In the genomic region with DNA sequence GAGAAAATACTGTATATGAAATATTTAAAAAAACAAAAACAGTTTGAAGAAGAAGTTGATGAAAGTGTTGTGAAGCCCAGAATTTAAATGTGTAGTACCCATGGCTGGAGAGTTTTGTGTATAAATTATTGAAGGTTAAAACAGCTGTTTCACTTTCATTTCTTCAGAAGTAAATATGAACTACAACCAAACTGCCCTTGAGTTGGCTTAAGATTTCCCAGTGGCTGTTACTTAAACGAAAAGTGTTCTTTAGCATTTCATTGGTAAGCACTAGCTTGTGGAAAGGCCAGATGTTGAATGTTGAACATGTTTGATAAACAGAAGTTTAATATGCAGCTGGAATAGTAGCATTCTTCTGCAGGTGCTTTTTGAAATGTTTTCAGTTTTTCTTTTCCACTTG, we compare ENCODE assay signal across 11 cellular contexts.
A peak's percentile ranks its signal among the peaks of the same experiment; 100 is the strongest.
DNase-seq lines count a peak whose midpoint lies in the region; ATAC-seq and TF ChIP-seq lines count a peak whose summit lies in the region.
"Had no signal": no experiment of that assay in that cellular context is flagged by ENCODE, and none has a peak within 500 bp of the region (broad histone marks: within the 10 kb centered on the region; RNA-seq: fewer than 3 reads in every experiment).

No MANE protein-coding gene starts in this region.

- ATAC-seq in memory B cell (ENCODE audit: low read depth) (peak; percentile 75), GM21390 (IDR thresholded peaks at IDR 0.05; ENCODE audit: unreplicated experiment) (no peak)
- ATAC-seq: Panc1 had no signal

- no peak overlapping the region for H3K4me3 ChIP-seq in BLaER1 treated with 17β-estradiol and CSF1 and Interleukin-3, amounts not matched to agents 10 nM and 100 nM

- DNase-seq in GM20000 (ENCODE audit: low spot score) (peak; percentile 44), memory B cell (ENCODE audit: low spot score in 2 of 2) (no peak), epidermal melanocyte (ENCODE audit: insufficient read length, low spot score) (no peak), NCI-H1694 treated with DMSO at 0.1 percent for 48 hours (lab: John Stamatoyannopoulos, UW) (no peak), NCI-H1048 (lab: John Stamatoyannopoulos, UW) (no peak)
- DNase-seq in activated naive CD8-positive, alpha-beta T cell treated with anti-CD3 and anti-CD28 coated beads for 36 hours = no peak
- DNase-seq: COR-L47, dorsolateral prefrontal cortex had no signal

- H3K4me1 ChIP-seq in BLaER1 treated with 17β-estradiol and CSF1 and Interleukin-3, amounts not matched to agents 10 nM and 100 nM = peaks cover 9 to 21% (median 14%) of the 10 kb centered on the region in 10 experiments; a peak in 15 of 20 replicates

- H3K36me3 Mint-ChIP-seq in activated naive CD8-positive, alpha-beta T cell treated with anti-CD3 and anti-CD28 coated beads for 36 hours = peaks cover 5% of the 10 kb centered on the region
- H3K36me3 Mint-ChIP-seq in memory B cell = peaks cover 6% of the 10 kb centered on the region

- peaks cover 0 to 6% (median 0%) of the 10 kb centered on the region in 11 experiments; a peak in 3 of 22 replicates for H3K36me3 ChIP-seq in BLaER1 treated with 17β-estradiol and CSF1 and Interleukin-3, amounts not matched to agents 10 nM and 100 nM

- H3K27ac Mint-ChIP-seq in activated naive CD8-positive, alpha-beta T cell treated with anti-CD3 and anti-CD28 coated beads for 36 hours = peak overlapping the region; percentile 62
- peak overlapping the region; percentile 24 for H3K27ac Mint-ChIP-seq in memory B cell

- H3K27ac ChIP-seq in BLaER1 treated with 17β-estradiol and CSF1 and Interleukin-3, amounts not matched to agents 10 nM and 100 nM = no peak overlapping the region

- no peaks in the 10 kb centered on the region for H3K27me3 ChIP-seq in BLaER1 treated with 17β-estradiol and CSF1 and Interleukin-3, amounts not matched to agents 10 nM and 100 nM
- H3K27me3 ChIP-seq: dorsolateral prefrontal cortex had no signal

- no peaks in the 10 kb centered on the region for H3K27me3 Mint-ChIP-seq in activated naive CD8-positive, alpha-beta T cell treated with anti-CD3 and anti-CD28 coated beads for 36 hours
- no peaks in the 10 kb centered on the region for H3K27me3 Mint-ChIP-seq in memory B cell

- H3K9me3 ChIP-seq in BLaER1 treated with 17β-estradiol and CSF1 and Interleukin-3, amounts not matched to agents 10 nM and 100 nM (replicated peaks in 1 of 11) = peaks cover 0 to 15% (median 9%) of the 10 kb centered on the region in 11 experiments; a peak in 10 of 22 replicates

- H3K4me2 ChIP-seq in BLaER1 treated with 17β-estradiol and CSF1 and Interleukin-3, amounts not matched to agents 10 nM and 100 nM = peak overlapping the region in 10 of 11 experiments; percentile 4 to 43 (median 36); a peak in 14 of 22 replicates

- H3K4me3 Mint-ChIP-seq in activated naive CD8-positive, alpha-beta T cell treated with anti-CD3 and anti-CD28 coated beads for 36 hours = peak overlapping the region; percentile 57
- H3K4me3 Mint-ChIP-seq in memory B cell = no peak overlapping the region

- peaks cover 0 to 96% (median 0%) of the 10 kb centered on the region in 11 experiments; a peak in 7 of 22 replicates for H4K20me1 ChIP-seq in BLaER1 treated with 17β-estradiol and CSF1 and Interleukin-3, amounts not matched to agents 10 nM and 100 nM

- peaks cover 5% of the 10 kb centered on the region for H3K9me3 Mint-ChIP-seq in activated naive CD8-positive, alpha-beta T cell treated with anti-CD3 and anti-CD28 coated beads for 36 hours
- no peaks in the 10 kb centered on the region for H3K9me3 Mint-ChIP-seq in memory B cell

- TF ChIP-seq CTCF in GM20000 (IDR thresholded peaks at IDR 0.05; ENCODE audit: extremely low read depth, missing control alignments) = no peak

- no peak overlapping the region for H3K9ac ChIP-seq in BLaER1 treated with 17β-estradiol and CSF1 and Interleukin-3, amounts not matched to agents 10 nM and 100 nM

- peaks cover 56% of the 10 kb centered on the region for H3K4me1 Mint-ChIP-seq in activated naive CD8-positive, alpha-beta T cell treated with anti-CD3 and anti-CD28 coated beads for 36 hours
- H3K4me1 Mint-ChIP-seq in memory B cell = peaks cover 41% of the 10 kb centered on the region
